Comparison of ENCODE assay signal across 37 cellular contexts in genomic region chr2:124063596-124063995, GRCh38. TPM values are rescaled to one million over a fixed set of nuclear protein-coding genes. Genes with fewer than 3 reads are reported as not detected.
"Had no signal": no experiment of that assay in that cellular context is flagged by ENCODE, and none has a peak within 500 bp of the region (broad histone marks: within the 10 kb centered on the region; RNA-seq: fewer than 3 reads in every experiment).

No MANE protein-coding gene starts in this region.

- H3K9ac ChIP-seq: KMS-11 had no signal

- H3K9me3 ChIP-seq: MG63 had no signal

- H3K36me3 ChIP-seq: MG63 had no signal

- DNase-seq: Kasumi-1, MG63, MM.1S, MV-4-11, NCI-H1048, NCI-H1092, NCI-H1092 treated with DMSO at 0.1 percent for 48 hours, NCI-H1105, NCI-H1105 treated with DMSO at 0.1 percent for 48 hours, NCI-H1417, NCI-H1417 treated with DMSO at 0.1 percent for 48 hours, NCI-H1436, NCI-H1436 treated with DMSO at 0.1 percent for 48 hours, NCI-H146, NCI-H1694, NCI-H1694 treated with DMSO at 0.1 percent for 48 hours, NCI-H187, NCI-H187 treated with DMSO at 0.1 percent for 48 hours, NCI-H1930, NCI-H2029, NCI-H2029 treated with DMSO at 0.1 percent for 48 hours, NCI-H2081, NCI-H2081 treated with DMSO at 0.1 percent for 48 hours, NCI-H2107, NCI-H2171, NCI-H2171 treated with DMSO at 0.1 percent for 48 hours, NCI-H2227 treated with DMSO at 0.1 percent for 48 hours, NCI-H226, NCI-H345, NCI-H446, NCI-H446 treated with DMSO at 0.1 percent for 48 hours, NCI-H510A, NCI-H510A treated with DMSO at 0.1 percent for 48 hours had no signal

- H3K4me2 ChIP-seq: KMS-11 had no signal

- H3K27me3 ChIP-seq: MG63 had no signal

- H3K27ac ChIP-seq: KMS-11 had no signal

- H3K4me3 ChIP-seq: MG63 had no signal

RNA-seq across cellular contexts. Expression of gene CNTNAP5, which starts 38.5 kb away (rescaled TPM):
- total RNA-seq: LHCN-M2, MCF 10A, NCI-H460 had no signal
